In the genomic region with DNA sequence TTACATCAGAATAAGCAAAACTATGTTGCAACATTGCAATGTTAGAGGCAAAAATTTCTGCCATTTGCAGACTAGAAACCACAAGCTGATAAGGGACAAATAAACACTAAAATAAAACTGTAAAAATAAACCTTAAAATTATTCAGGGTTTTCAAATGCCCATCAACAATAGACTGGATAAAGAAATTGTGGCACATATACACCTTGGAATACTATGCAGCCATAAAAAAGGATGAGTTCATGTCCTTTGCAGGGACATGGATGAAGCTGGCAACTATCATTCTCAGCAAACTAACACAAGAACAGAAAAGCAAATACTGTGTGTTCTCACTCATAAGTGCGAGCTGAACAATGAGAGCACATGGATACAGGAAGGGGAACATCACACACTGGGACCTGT, we compare ENCODE assay signal across 7 cellular contexts.
"Had no signal": no experiment of that assay in that cellular context is flagged by ENCODE, and none has a peak within 500 bp of the region (broad histone marks: within the 10 kb centered on the region; RNA-seq: fewer than 3 reads in every experiment).

No MANE protein-coding gene starts in this region.

- H2AFZ ChIP-seq: GM23338 had no signal

- H3K9me3 ChIP-seq: HAP-1 had no signal

- ATAC-seq: GM23338, HCT116 had no signal

- DNase-seq: H7, IMR-90, KBM-7 had no signal

- H3K27ac ChIP-seq: HL-60 had no signal

- H3K4me3 ChIP-seq: GM23338, HAP-1 had no signal

- H3K36me3 ChIP-seq: HAP-1 had no signal

- H3K4me2 ChIP-seq: GM23338 had no signal
